In genomic region chr3:114841515-114841914, GRCh38 we compare ENCODE assay signal across 19 cellular contexts.
"Had no signal": no experiment of that assay in that cellular context is flagged by ENCODE, and none has a peak within 500 bp of the region (broad histone marks: within the 10 kb centered on the region; RNA-seq: fewer than 3 reads in every experiment).

No MANE protein-coding gene starts in this region.

- H3K36me3 ChIP-seq: cardiac muscle cell, esophagus muscularis mucosa, suprapubic skin had no signal

- H3K9me3 ChIP-seq: esophagus muscularis mucosa, suprapubic skin had no signal

- H3K4me1 ChIP-seq: suprapubic skin had no signal

- H3K4me3 ChIP-seq: cardiac muscle cell, esophagus muscularis mucosa, suprapubic skin had no signal

- DNase-seq: activated CD4-positive, alpha-beta T cell treated with anti-CD3 and anti-CD28 coated beads, Interleukin-2, amount 10 ng/mL, durations not matched to agents 24 days and 14 days; activated CD4-positive, CD25-positive, alpha-beta regulatory T cell; activated CD8-positive, alpha-beta memory T cell treated with anti-CD3 and anti-CD28 coated beads, Interleukin-2, amount 50 U/mL, for 48 hours; activated gamma-delta T cell treated with Interleukin-2 at 50 U/mL for 16 hours; aorta; hippocampal formation; left ventricle myocardium superior; mesendoderm; right cardiac atrium; small intestine; stimulated activated CD4-positive, alpha-beta T cell treated with anti-CD3 and anti-CD28 coated beads, Interleukin-4, amount 100 ng/mL, for 4 hours; stimulated activated CD8-positive, alpha-beta memory T cell treated with anti-CD3 and anti-CD28 coated beads, Interleukin-4, amount 100 ng/mL, for 48 hours; trophoblast cell had no signal

- ATAC-seq: left ventricle myocardium superior; natural killer cell treated with Interleukin-12 subunit alpha and Interleukin-12 subunit beta and Interleukin-15 and Interleukin-18, amount 100 ng/mL, for 72 hours; right cardiac atrium had no signal

- H3K27me3 ChIP-seq: cardiac muscle cell, esophagus muscularis mucosa, suprapubic skin had no signal

- FAIRE-seq: colon, endometrium had no signal

- H3K27ac ChIP-seq: cardiac muscle cell, esophagus muscularis mucosa, suprapubic skin had no signal
